Comparison of ENCODE assay signal across 9 cellular contexts in the genomic region with DNA sequence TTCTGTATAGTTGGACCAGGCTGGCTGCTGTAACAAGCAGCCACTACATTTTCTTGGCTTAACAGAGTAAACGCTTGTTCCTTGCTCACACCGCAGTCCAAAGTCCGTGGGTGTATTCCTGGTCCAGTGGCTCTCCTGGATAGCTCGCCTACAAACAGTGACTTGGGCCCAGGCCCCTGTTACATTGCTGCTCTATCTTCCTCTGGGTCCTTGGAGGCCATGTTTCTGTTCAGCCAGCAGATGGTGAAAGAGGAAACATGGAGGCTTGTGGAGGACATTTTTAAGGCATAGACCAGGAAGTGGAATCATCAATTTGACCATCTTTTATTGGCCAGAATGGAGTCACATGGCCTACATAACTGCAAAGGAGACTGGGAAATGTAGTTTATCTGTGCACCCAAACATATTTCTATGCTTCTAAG. TPM values are rescaled to one million over a fixed set of nuclear protein-coding genes. Genes with fewer than 3 reads are reported as not detected.
A peak's percentile ranks its signal among the peaks of the same experiment; 100 is the strongest.
DNase-seq lines count a peak whose midpoint lies in the region; ATAC-seq and TF ChIP-seq lines count a peak whose summit lies in the region.
"Had no signal": no experiment of that assay in that cellular context is flagged by ENCODE, and none has a peak within 500 bp of the region (broad histone marks: within the 10 kb centered on the region; RNA-seq: fewer than 3 reads in every experiment).

No MANE protein-coding gene starts in this region.

- ATAC-seq in HG02642 (IDR thresholded peaks at IDR 0.05; ENCODE audit: poor library complexity, unreplicated experiment), result no peak

- H3K4me3 ChIP-seq in HL-60 (replicated peaks; ENCODE audit: insufficient read depth, low read length) (no peak overlapping the region), SK-N-SH (ENCODE audit: low read depth in 2 of 2, low read length in 1 of 2) (no peak overlapping the region), hepatocyte (no peak overlapping the region)

- TF ChIP-seq RAD21 in SK-N-SH (IDR thresholded peaks at IDR 0.05; ENCODE audit: low read length), result no peak

- no peaks in the 10 kb centered on the region for H3K9me2 ChIP-seq in SK-N-SH
- H3K9me2 ChIP-seq in hepatocyte (replicated peaks; ENCODE audit: insufficient read depth), result no peaks in the 10 kb centered on the region

- H3K9me3 ChIP-seq in SK-N-SH, result no peaks in the 10 kb centered on the region
- no peaks in the 10 kb centered on the region for H3K9me3 ChIP-seq in hepatocyte (ENCODE audit: low read depth)

- H3K4me1 ChIP-seq in SK-N-SH (ENCODE audit: control insufficient read depth in 1 of 2, insufficient read depth in 2 of 2, low read depth in 1 of 2, low read length in 1 of 2), result no peaks in the 10 kb centered on the region
- no peaks in the 10 kb centered on the region for H3K4me1 ChIP-seq in hepatocyte (ENCODE audit: insufficient read depth)

- DNase-seq in CD1c-positive myeloid dendritic cell (ENCODE audit: extremely low spot score), result peak; percentile 61
- peak; percentile 31 to 41 for DNase-seq in HL-60 (ENCODE audit: low read depth in 1 of 2, low spot score in 1 of 2)
- DNase-seq in SK-N-SH, result peak; percentile 44
- no peak for DNase-seq in hepatocyte (ENCODE audit: low spot score)
- no peak for DNase-seq in cerebellar nuclear complex (lab: John Stamatoyannopoulos, UW)
- no peak for DNase-seq in ecto neural progenitor cell (ENCODE audit: low spot score)
- no peak for DNase-seq in activated CD8-positive, alpha-beta memory T cell treated with anti-CD3 and anti-CD28 coated beads, Interleukin-2, amount 50 U/mL, for 48 hours

- H2AFZ ChIP-seq in SK-N-SH (ENCODE audit: low read depth) (peak overlapping the region; percentile 65; the same call in 1 of the 2 replicates), hepatocyte (peak overlapping the region; percentile 47)

- H3K79me2 ChIP-seq in SK-N-SH (ENCODE audit: insufficient read depth), result no peaks in the 10 kb centered on the region
- no peaks in the 10 kb centered on the region for H3K79me2 ChIP-seq in hepatocyte

- no peaks in the 10 kb centered on the region for H3F3A ChIP-seq in SK-N-SH (replicated peaks; ENCODE audit: insufficient read depth)

- H3K27me3 ChIP-seq in HL-60 (ENCODE audit: insufficient read depth, poor library complexity, severe bottlenecking) (peaks cover 3% of the 10 kb centered on the region), SK-N-SH (ENCODE audit: insufficient read depth) (no peaks in the 10 kb centered on the region; the same call in 1 of the 2 replicates), hepatocyte (no peaks in the 10 kb centered on the region)

- no peak for TF ChIP-seq CTCF in HL-60 (IDR thresholded peaks at IDR 0.05; ENCODE audit: insufficient read depth, low read length)
- no peak for TF ChIP-seq CTCF in SK-N-SH (IDR thresholded peaks at IDR 0.05)
- TF ChIP-seq CTCF in hepatocyte (IDR thresholded peaks at IDR 0.05; ENCODE audit: poor library complexity), result no peak

- CTCF ChIA-PET in SK-N-SH (lab: Yijun Ruan, JAX), result interaction anchor here (1.2 kb wide), 1 partner anchor 146 kb away, joined by 3 read pairs; no protein-coding TSS in a partner anchor

- H3K4me2 ChIP-seq in SK-N-SH, result no peak overlapping the region
- H3K4me2 ChIP-seq in hepatocyte, result no peak overlapping the region

- no peak for TF ChIP-seq EP300 in SK-N-SH (IDR thresholded peaks at IDR 0.05; ENCODE audit: borderline replicate concordance in 1 of 2, low read depth in 1 of 2, low read length in 1 of 2)

- no peaks in the 10 kb centered on the region for H3K36me3 ChIP-seq in SK-N-SH (replicated peaks in 1 of 2; ENCODE audit: control insufficient read depth in 1 of 2, insufficient read depth in 2 of 2, low read length in 1 of 2)
- H3K36me3 ChIP-seq in hepatocyte (replicated peaks; ENCODE audit: insufficient read depth, low read depth), result no peaks in the 10 kb centered on the region

- POLR2A ChIA-PET in SK-N-SH (lab: Yijun Ruan, JAX), result no interaction called here

- H3K9ac ChIP-seq in SK-N-SH, result no peak overlapping the region

- H4K20me1 ChIP-seq in SK-N-SH (ENCODE audit: insufficient read depth) (no peaks in the 10 kb centered on the region), hepatocyte (ENCODE audit: insufficient read depth, poor library complexity, severe bottlenecking) (no peaks in the 10 kb centered on the region)

- H3K27ac ChIP-seq in HL-60 (replicated peaks) (no peak overlapping the region), SK-N-SH (ENCODE audit: low read depth in 2 of 2, low read length in 1 of 2) (no peak overlapping the region), hepatocyte (no peak overlapping the region)
- H3K27ac ChIP-seq: VCaP had no signal

- WGBS in SK-N-SH (ENCODE audit: low lambda C conversion rate), result 79% methylated on average over 4 of the region's 4 CpGs
- WGBS in hepatocyte (ENCODE audit: low lambda C conversion rate, missing lambda C conversion rate), result 96% methylated on average over 4 of the region's 4 CpGs

TF ChIP-seq in SK-N-SH, 30 proteins besides CTCF, POLR2A, EP300 and RAD21 (continues in another document):
- TF ChIP-seq TCF12 (IDR thresholded peaks at IDR 0.05) (no peak), POLR2AphosphoS5 (IDR thresholded peaks at IDR 0.05; ENCODE audit: low read depth, low read length) (no peak), FOXJ3 (CRISPR knock-in tag; IDR thresholded peaks at IDR 0.05) (no peak), SMC3 (IDR thresholded peaks at IDR 0.05; ENCODE audit: low read depth, low read length) (no peak), JUND (IDR thresholded peaks at IDR 0.05) (no peak), FOSL2 (IDR thresholded peaks at IDR 0.05; ENCODE audit: borderline replicate concordance, low read depth) (no peak), EZH2phosphoT487 (IDR thresholded peaks at IDR 0.05; ENCODE audit: borderline replicate concordance, low read depth) (no peak), RFX5 (IDR thresholded peaks at IDR 0.05; ENCODE audit: low read length) (no peak), CHD2 (IDR thresholded peaks at IDR 0.05; ENCODE audit: low read length, partially characterized antibody) (no peak), RXRA (IDR thresholded peaks at IDR 0.05; ENCODE audit: borderline replicate concordance, low read depth) (no peak), RCOR1 (IDR thresholded peaks at IDR 0.05; ENCODE audit: low read length) (no peak), ELF1 (IDR thresholded peaks at IDR 0.05) (peak; percentile 73), MEF2A (IDR thresholded peaks at IDR 0.05; ENCODE audit: borderline replicate concordance, low read depth) (no peak), FOXM1 (IDR thresholded peaks at IDR 0.05; ENCODE audit: low read depth) (no peak), GABPA (IDR thresholded peaks at IDR 0.05; ENCODE audit: low read depth) (0 out of 2 replicates have a peak, but pooled peaks have one; percentile 21), GATA2 (CRISPR knock-in tag; IDR thresholded peaks at IDR 0.05) (no peak), SIN3A (IDR thresholded peaks at IDR 0.05; ENCODE audit: borderline replicate concordance, low read depth, low read length) (no peak)
- TF ChIP-seq, protein P1, sequence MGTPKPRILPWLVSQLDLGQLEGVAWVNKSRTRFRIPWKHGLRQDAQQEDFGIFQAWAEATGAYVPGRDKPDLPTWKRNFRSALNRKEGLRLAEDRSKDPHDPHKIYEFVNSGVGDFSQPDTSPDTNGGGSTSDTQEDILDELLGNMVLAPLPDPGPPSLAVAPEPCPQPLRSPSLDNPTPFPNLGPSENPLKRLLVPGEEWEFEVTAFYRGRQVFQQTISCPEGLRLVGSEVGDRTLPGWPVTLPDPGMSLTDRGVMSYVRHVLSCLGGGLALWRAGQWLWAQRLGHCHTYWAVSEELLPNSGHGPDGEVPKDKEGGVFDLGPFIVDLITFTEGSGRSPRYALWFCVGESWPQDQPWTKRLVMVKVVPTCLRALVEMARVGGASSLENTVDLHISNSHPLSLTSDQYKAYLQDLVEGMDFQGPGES (IDR thresholded peaks at IDR 0.05; ENCODE audit: low read depth, low read length), result no peak
- TF ChIP-seq, protein P2, sequence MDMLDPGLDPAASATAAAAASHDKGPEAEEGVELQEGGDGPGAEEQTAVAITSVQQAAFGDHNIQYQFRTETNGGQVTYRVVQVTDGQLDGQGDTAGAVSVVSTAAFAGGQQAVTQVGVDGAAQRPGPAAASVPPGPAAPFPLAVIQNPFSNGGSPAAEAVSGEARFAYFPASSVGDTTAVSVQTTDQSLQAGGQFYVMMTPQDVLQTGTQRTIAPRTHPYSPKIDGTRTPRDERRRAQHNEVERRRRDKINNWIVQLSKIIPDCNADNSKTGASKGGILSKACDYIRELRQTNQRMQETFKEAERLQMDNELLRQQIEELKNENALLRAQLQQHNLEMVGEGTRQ (IDR thresholded peaks at IDR 0.05; ENCODE audit: borderline replicate concordance, low read depth, low read length), result 0 out of 2 replicates have a peak, but pooled peaks have one; percentile 16
- TF ChIP-seq, protein P3, sequence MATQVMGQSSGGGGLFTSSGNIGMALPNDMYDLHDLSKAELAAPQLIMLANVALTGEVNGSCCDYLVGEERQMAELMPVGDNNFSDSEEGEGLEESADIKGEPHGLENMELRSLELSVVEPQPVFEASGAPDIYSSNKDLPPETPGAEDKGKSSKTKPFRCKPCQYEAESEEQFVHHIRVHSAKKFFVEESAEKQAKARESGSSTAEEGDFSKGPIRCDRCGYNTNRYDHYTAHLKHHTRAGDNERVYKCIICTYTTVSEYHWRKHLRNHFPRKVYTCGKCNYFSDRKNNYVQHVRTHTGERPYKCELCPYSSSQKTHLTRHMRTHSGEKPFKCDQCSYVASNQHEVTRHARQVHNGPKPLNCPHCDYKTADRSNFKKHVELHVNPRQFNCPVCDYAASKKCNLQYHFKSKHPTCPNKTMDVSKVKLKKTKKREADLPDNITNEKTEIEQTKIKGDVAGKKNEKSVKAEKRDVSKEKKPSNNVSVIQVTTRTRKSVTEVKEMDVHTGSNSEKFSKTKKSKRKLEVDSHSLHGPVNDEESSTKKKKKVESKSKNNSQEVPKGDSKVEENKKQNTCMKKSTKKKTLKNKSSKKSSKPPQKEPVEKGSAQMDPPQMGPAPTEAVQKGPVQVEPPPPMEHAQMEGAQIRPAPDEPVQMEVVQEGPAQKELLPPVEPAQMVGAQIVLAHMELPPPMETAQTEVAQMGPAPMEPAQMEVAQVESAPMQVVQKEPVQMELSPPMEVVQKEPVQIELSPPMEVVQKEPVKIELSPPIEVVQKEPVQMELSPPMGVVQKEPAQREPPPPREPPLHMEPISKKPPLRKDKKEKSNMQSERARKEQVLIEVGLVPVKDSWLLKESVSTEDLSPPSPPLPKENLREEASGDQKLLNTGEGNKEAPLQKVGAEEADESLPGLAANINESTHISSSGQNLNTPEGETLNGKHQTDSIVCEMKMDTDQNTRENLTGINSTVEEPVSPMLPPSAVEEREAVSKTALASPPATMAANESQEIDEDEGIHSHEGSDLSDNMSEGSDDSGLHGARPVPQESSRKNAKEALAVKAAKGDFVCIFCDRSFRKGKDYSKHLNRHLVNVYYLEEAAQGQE (IDR thresholded peaks at IDR 0.05; ENCODE audit: low read depth, low read length), result no peak

RNA-seq across cellular contexts. Expression of a gene that starts 55.1 kb away (rescaled TPM):
- polyA plus RNA-seq in SK-N-SH (2012; rRNA removed), result 0.33 and 0.47 TPM in 2 replicates
- polyA plus RNA-seq in SK-N-SH (2012; cell fraction: cytosol; rRNA removed), result 0.14 and 0.17 TPM in 2 replicates
- 0.38 and 1.3 TPM in 2 replicates for polyA plus RNA-seq in SK-N-SH (2012; cell fraction: nucleus; rRNA removed)
- 6.0 and 12.2 TPM in 2 replicates for total RNA-seq in hepatocyte
- 6.8 and 7.2 TPM in 2 replicates for polyA plus RNA-seq in hepatocyte

Comparison
In these comparisons a context has a peak if more than half of its experiments do, and no peak if none do; other contexts are left out.
1. DNase-seq: peak in CD1c-positive myeloid dendritic cell (single experiment), HL-60 (2 of 2) and SK-N-SH (single experiment); none in hepatocyte (single experiment), cerebellar nuclear complex (0 of 2), ecto neural progenitor cell (single experiment) and activated CD8-positive, alpha-beta memory T cell treated with anti-CD3 and anti-CD28 coated beads, Interleukin-2, amount 50 U/mL, for 48 hours (single experiment).